ENCODE assay signal across 8 cellular contexts in the genomic region with DNA sequence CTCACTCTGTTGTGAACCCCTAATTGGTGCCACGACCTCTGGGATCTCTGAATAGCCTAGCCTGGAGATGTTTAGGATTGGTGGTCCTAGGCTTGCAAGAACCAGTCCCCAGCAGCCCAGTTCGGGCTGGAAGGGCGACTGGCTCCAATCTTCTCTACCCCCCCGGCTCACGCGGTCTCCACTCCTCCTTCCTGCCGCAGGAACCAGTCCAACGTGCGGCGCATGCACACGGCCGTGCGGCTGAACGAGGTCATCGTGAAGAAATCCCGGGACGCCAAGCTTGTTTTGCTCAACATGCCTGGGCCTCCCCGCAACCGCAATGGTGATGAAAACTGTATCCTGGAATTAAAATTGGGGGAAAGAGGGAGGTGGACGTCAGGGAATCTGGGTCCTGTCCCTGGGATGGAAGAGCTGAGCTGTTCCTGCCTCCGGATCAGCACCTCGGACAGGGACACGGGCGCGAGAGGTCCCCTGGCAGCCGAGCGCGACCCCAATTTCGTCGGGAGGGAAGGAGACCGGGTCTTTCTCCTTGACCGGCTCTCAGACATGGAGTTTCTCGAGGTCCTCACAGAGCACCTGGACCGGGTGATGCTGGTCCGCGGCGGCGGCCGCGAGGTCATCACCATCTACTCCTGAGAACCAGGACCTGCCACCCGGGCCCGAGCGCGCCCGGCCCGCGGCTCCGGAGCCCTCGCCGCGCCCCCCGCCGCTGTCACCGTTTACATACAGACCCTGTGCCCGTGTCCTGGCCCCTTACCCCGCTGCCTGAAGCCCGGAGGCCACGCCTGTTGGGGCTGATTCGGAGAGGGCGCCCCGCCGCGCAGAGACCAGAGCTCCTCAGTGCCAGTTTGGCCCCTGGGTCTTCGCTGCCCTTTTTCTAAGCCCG. TPM values are rescaled to one million over a fixed set of nuclear protein-coding genes. Genes with fewer than 3 reads are reported as not detected.
DNase-seq lines count a peak whose midpoint lies in the region; ATAC-seq and TF ChIP-seq lines count a peak whose summit lies in the region.
"Had no signal": no experiment of that assay in that cellular context is flagged by ENCODE, and none has a peak within 500 bp of the region (broad histone marks: within the 10 kb centered on the region; RNA-seq: fewer than 3 reads in every experiment).

No MANE protein-coding gene starts in this region.

- H4K20me1 ChIP-seq in HCT116 (ENCODE audit: insufficient read depth) = no peaks in the 10 kb centered on the region

- 13 to 23% (median 17%) methylated on average over 47 to 65 of the region's 65 CpGs for WGBS in heart left ventricle, 4 donors

- DNase-seq in HCT116 (ENCODE audit: low read depth, low spot score) (no peak), heart left ventricle (peak; percentile 51 to 71 (median 54)), sciatic nerve (ENCODE audit: low spot score) (peak; percentile 80), mesenteric fat pad (ENCODE audit: low spot score) (no peak), epidermal melanocyte (ENCODE audit: insufficient read length, low spot score) (no peak), cerebellum (ENCODE audit: low spot score) (no peak)
- DNase-seq in activated CD4-positive, alpha-beta T cell treated with anti-CD3 and anti-CD28 coated beads, Interleukin-2, amount 50 U/mL, for 48 hours = peak; percentile 24 to 25

- BruUV-seq in HCT116 (replicated peaks; lab: Mats Ljungman, UMichigan) = no TSS peak

- H3K27ac ChIP-seq in HCT116 (ENCODE audit: low read depth, low read length) (no peak overlapping the region), heart left ventricle (no peak overlapping the region)
- H3K27ac ChIP-seq: parathyroid adenoma had no signal

- intact Hi-C loops in HCT116 (cut with micrococcal nuclease) = no loop called here
- intact Hi-C loops in heart left ventricle (cut with DNase I) = no loop called here
- intact Hi-C loops in sciatic nerve (cut with DNase I) = no loop called here

- TF ChIP-seq POLR2A in HCT116 (IDR thresholded peaks at IDR 0.05; ENCODE audit: borderline replicate concordance, extremely low read depth, insufficient read depth, insufficient read length) = no peak
- TF ChIP-seq POLR2A in heart left ventricle (IDR thresholded peaks at IDR 0.05) = no peak

- H3K4me3 ChIP-seq in HCT116 (replicated peaks in 1 of 2; ENCODE audit: low read depth in 1 of 2, low read length in 2 of 2) (no peak overlapping the region), heart left ventricle (peak overlapping the region in 10 of 12 donors; percentile 3 to 50 (median 36))

- peaks cover 2 to 13% of the 10 kb centered on the region in 2 experiments; a peak in 3 of 4 replicates for H3K36me3 ChIP-seq in HCT116 (ENCODE audit: control insufficient read depth in 1 of 2, insufficient read depth in 2 of 2, low read length in 2 of 2)
- peaks cover 0 to 25% (median 17%) of the 10 kb centered on the region in 9 donors for H3K36me3 ChIP-seq in heart left ventricle

- no peaks in the 10 kb centered on the region for H3K9me3 ChIP-seq in HCT116 (ENCODE audit: control insufficient read depth in 1 of 2, insufficient read depth in 1 of 2, low read depth in 1 of 2, low read length in 2 of 2)
- no peaks in the 10 kb centered on the region for H3K9me3 ChIP-seq in heart left ventricle

- H3K27me3 ChIP-seq in HCT116 (ENCODE audit: insufficient read depth, low read length) (peaks cover 7% of the 10 kb centered on the region; the same call in 1 of the 2 replicates), heart left ventricle (peaks cover 0 to 61% (median 21%) of the 10 kb centered on the region in 9 donors)

- POLR2A ChIA-PET in HCT116 (lab: Charles Lee) = no interaction called here

- TF ChIP-seq CTCF in HCT116 (IDR thresholded peaks at IDR 0.05 in 2 of 3, conservative IDR thresholded peaks at IDR 0.05 in 1 of 3; ENCODE audit: borderline replicate concordance in 1 of 3, insufficient read depth in 1 of 3, low read depth in 2 of 3, low read length in 2 of 3) (no peak), heart left ventricle (IDR thresholded peaks at IDR 0.05) (no peak)

- RAD21 ChIA-PET in HCT116 (lab: Charles Lee; ENCODE audit: low non-redundant PET in 1 of 2, low total read pairs in 2 of 2, uncharacterized antibody in 2 of 2, unreplicated experiment in 2 of 2) = no interaction called here

- H3K9me2 ChIP-seq in HCT116 (ENCODE audit: insufficient read depth) = no peaks in the 10 kb centered on the region

- ATAC-seq in HCT116 = no peak
- peak in 2 of 4 donors; percentile 27 to 57 for ATAC-seq in heart left ventricle
- ATAC-seq in sciatic nerve = peak; percentile 55

- TF ChIP-seq RAD21 in HCT116 (IDR thresholded peaks at IDR 0.05; ENCODE audit: low read depth) = no peak

- CTCF ChIA-PET in HCT116 (lab: Charles Lee) = no interaction called here

- no peak overlapping the region for H2AFZ ChIP-seq in HCT116 (ENCODE audit: low read depth, low read length, poor library complexity, severe bottlenecking)
- H2AFZ ChIP-seq: parathyroid adenoma had no signal

- no peak overlapping the region for H3K4me2 ChIP-seq in HCT116 (ENCODE audit: low read length)

- no peaks in the 10 kb centered on the region for H3K79me2 ChIP-seq in HCT116 (ENCODE audit: insufficient read depth, low read length)
- H3K79me2 ChIP-seq: parathyroid adenoma had no signal

- H3K9ac ChIP-seq in HCT116 (ENCODE audit: low read length) = no peak overlapping the region
- H3K9ac ChIP-seq: parathyroid adenoma had no signal

- no peaks in the 10 kb centered on the region for H3K4me1 ChIP-seq in HCT116 (ENCODE audit: control insufficient read depth in 1 of 2, insufficient read depth in 2 of 2, low read length in 2 of 2)
- peaks cover 0 to 51% (median 28%) of the 10 kb centered on the region in 12 donors for H3K4me1 ChIP-seq in heart left ventricle
- H3K4me1 ChIP-seq: parathyroid adenoma had no signal

TF ChIP-seq in HCT116, 20 proteins besides CTCF, POLR2A, EP300 and RAD21:
- no peak for TF ChIP-seq SP1 (IDR thresholded peaks at IDR 0.05; ENCODE audit: low read depth)
- TF ChIP-seq, protein P1, sequence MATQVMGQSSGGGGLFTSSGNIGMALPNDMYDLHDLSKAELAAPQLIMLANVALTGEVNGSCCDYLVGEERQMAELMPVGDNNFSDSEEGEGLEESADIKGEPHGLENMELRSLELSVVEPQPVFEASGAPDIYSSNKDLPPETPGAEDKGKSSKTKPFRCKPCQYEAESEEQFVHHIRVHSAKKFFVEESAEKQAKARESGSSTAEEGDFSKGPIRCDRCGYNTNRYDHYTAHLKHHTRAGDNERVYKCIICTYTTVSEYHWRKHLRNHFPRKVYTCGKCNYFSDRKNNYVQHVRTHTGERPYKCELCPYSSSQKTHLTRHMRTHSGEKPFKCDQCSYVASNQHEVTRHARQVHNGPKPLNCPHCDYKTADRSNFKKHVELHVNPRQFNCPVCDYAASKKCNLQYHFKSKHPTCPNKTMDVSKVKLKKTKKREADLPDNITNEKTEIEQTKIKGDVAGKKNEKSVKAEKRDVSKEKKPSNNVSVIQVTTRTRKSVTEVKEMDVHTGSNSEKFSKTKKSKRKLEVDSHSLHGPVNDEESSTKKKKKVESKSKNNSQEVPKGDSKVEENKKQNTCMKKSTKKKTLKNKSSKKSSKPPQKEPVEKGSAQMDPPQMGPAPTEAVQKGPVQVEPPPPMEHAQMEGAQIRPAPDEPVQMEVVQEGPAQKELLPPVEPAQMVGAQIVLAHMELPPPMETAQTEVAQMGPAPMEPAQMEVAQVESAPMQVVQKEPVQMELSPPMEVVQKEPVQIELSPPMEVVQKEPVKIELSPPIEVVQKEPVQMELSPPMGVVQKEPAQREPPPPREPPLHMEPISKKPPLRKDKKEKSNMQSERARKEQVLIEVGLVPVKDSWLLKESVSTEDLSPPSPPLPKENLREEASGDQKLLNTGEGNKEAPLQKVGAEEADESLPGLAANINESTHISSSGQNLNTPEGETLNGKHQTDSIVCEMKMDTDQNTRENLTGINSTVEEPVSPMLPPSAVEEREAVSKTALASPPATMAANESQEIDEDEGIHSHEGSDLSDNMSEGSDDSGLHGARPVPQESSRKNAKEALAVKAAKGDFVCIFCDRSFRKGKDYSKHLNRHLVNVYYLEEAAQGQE (IDR thresholded peaks at IDR 0.05; ENCODE audit: low read depth) = peak; percentile 69
- no peak for TF ChIP-seq CBX3 (IDR thresholded peaks at IDR 0.05; ENCODE audit: low read depth)
TF ChIP-seq in HCT116: peak in this region for 1.

RNA-seq across cellular contexts. Expression of a gene that starts 28.2 kb away (rescaled TPM):
- total RNA-seq in HCT116 (2021; ENCODE audit: unreplicated experiment) = 1.9 TPM
- 0.51 and 1.6 TPM in 2 replicates for polyA plus RNA-seq in HCT116 (2012)
- 1 to 10 TPM in 2 of 9 donors, under 1 TPM in 1, not detected in 6; 0.73 to 1.7 (median 1.2) TPM for total RNA-seq in heart left ventricle
- polyA plus RNA-seq in heart left ventricle = not detected
- total RNA-seq in sciatic nerve = 3.9 TPM
- total RNA-seq in mesenteric fat pad = 1.7 TPM
- 26.0 TPM for total RNA-seq in cerebellum

RNA-seq across cellular contexts. Expression of a gene that starts 32.5 kb away (rescaled TPM):
- total RNA-seq in HCT116 (2021; ENCODE audit: unreplicated experiment) (31.6 TPM), heart left ventricle (10 to 100 TPM in 7 of 9 donors, 1 to 10 TPM in 2; 9.5 to 17.4 (median 12.5) TPM), sciatic nerve (27.4 TPM), mesenteric fat pad (23.3 TPM), cerebellum (18.1 TPM)
- 10.8 and 17.9 TPM in 2 replicates for polyA plus RNA-seq in HCT116 (2012)
- polyA plus RNA-seq in heart left ventricle = 10 to 100 TPM in 1 of 2 donors, 1 to 10 TPM in 1; 5.7 to 11.9 TPM

RNA-seq across cellular contexts. Expression of a gene that starts 48.5 kb away (rescaled TPM):
- total RNA-seq in HCT116 (2021; ENCODE audit: unreplicated experiment) = 0.32 TPM
- 0.30 and 0.35 TPM in 2 replicates for polyA plus RNA-seq in HCT116 (2012)
- 10 to 100 TPM in 1 of 9 donors, 1 to 10 TPM in 5, under 1 TPM in 3; 0.35 to 15.8 (median 1.1) TPM for total RNA-seq in heart left ventricle
- under 1 TPM; 0.19 to 0.49 TPM for polyA plus RNA-seq in heart left ventricle
- total RNA-seq in sciatic nerve = 5.0 TPM
- 18.3 TPM for total RNA-seq in mesenteric fat pad
- not detected for total RNA-seq in cerebellum

Comparison
In these comparisons a context has a peak if more than half of its experiments do, and no peak if none do; other contexts are left out.
1. DNase-seq: peak in activated CD4-positive, alpha-beta T cell treated with anti-CD3 and anti-CD28 coated beads, Interleukin-2, amount 50 U/mL, for 48 hours (2 of 2), heart left ventricle (5 of 5) and sciatic nerve (single experiment); none in HCT116 (single experiment), mesenteric fat pad (single experiment), epidermal melanocyte (single experiment) and cerebellum (single experiment).
2. H3K4me3 ChIP-seq: peak in heart left ventricle (10 of 12); none in HCT116 (0 of 2).